ENCODE assay signal across 13 cellular contexts in genomic region chr7:2082357-2083038, GRCh38.
DNase-seq lines count a peak whose midpoint lies in the region; FAIRE-seq and TF ChIP-seq lines count a peak whose summit lies in the region.
"Had no signal": no experiment of that assay in that cellular context is flagged by ENCODE, and none has a peak within 500 bp of the region (broad histone marks: within the 10 kb centered on the region; RNA-seq: fewer than 3 reads in every experiment).

No MANE protein-coding gene starts in this region.

- POLR2A ChIA-PET in GM10248 (lab: Yijun Ruan, JAX), result no interaction called here

- H3K4me2 ChIP-seq in mammary epithelial cell (ENCODE audit: insufficient read depth, low read depth, low read length), result no peak overlapping the region

- BruUV-seq in mammary epithelial cell (replicated peaks; lab: Mats Ljungman, UMichigan), result no TSS peak

- in situ Hi-C loops in mammary epithelial cell (cut with MboI; ENCODE audit: low sequenced_read_pairs in 2 of 2), result no loop called here

- intact Hi-C loops in breast epithelium (cut with DNase I; ENCODE audit: low total_unique reads), result no loop called here
- intact Hi-C loops in mammary epithelial cell (cut with micrococcal nuclease), result no loop called here

- no peak overlapping the region for H2AFZ ChIP-seq in mammary epithelial cell (ENCODE audit: low read depth, low read length)
- H2AFZ ChIP-seq: parathyroid adenoma had no signal

- H3K9me3 ChIP-seq in breast epithelium (no peaks in the 10 kb centered on the region), mammary epithelial cell (replicated peaks; ENCODE audit: insufficient read depth, low read length) (no peaks in the 10 kb centered on the region)

- no peaks in the 10 kb centered on the region for H4K20me1 ChIP-seq in mammary epithelial cell (ENCODE audit: insufficient read depth, low read length)

- no peaks in the 10 kb centered on the region for H3K27me3 ChIP-seq in breast epithelium
- H3K27me3 ChIP-seq in mammary epithelial cell (ENCODE audit: insufficient read depth, low read length), result no peaks in the 10 kb centered on the region

- H3K79me2 ChIP-seq in mammary epithelial cell (ENCODE audit: insufficient read depth, low read length), result no peaks in the 10 kb centered on the region
- H3K79me2 ChIP-seq: parathyroid adenoma had no signal

- TF ChIP-seq POLR2A in breast epithelium (IDR thresholded peaks at IDR 0.05), result no peak

- dilution Hi-C loops in mammary epithelial cell (cut with HindIII; ENCODE audit: low sequenced_read_pairs), result no loop called here

- CTCF ChIA-PET in mammary epithelial cell (lab: Charles Lee; ENCODE audit: low non-redundant PET), result no interaction called here
- CTCF ChIA-PET in GM10248 (lab: Yijun Ruan, JAX), result interaction anchor here (1.3 to 1.4 kb wide), 2 partner anchors 10 to 63 kb away, joined by 3 to 7 read pairs; no protein-coding TSS in a partner anchor

- peak in 1 of 2 donors; percentile 24 for DNase-seq in breast epithelium (ENCODE audit: low spot score in 2 of 2)
- no peak for DNase-seq in mammary epithelial cell
- peak; percentile 86 for DNase-seq in amniotic epithelial cell (ENCODE audit: low read depth)
- DNase-seq in kidney glomerular epithelial cell (lab: John Stamatoyannopoulos, UW), result peak; percentile 69
- DNase-seq in urothelium cell line (ENCODE audit: low spot score), result no peak
- DNase-seq in COLO829 (ENCODE audit: low spot score), result no peak
- DNase-seq in GM10248 (ENCODE audit: extremely low spot score), result no peak
- no peak for DNase-seq in ureter (ENCODE audit: low spot score)
- DNase-seq: activated CD4-positive, alpha-beta T cell treated with anti-CD3 and anti-CD28 coated beads, Interleukin-2, amount 50 U/mL, for 4 hours; activated naive CD4-positive, alpha-beta T cell treated with anti-CD3 and anti-CD28 coated beads, Interleukin-2, amount 50 U/mL, for 16 hours; NCI-H226 had no signal

- no peak overlapping the region for H3K9ac ChIP-seq in mammary epithelial cell (ENCODE audit: insufficient read depth, low read length)
- H3K9ac ChIP-seq: parathyroid adenoma had no signal

- no peaks in the 10 kb centered on the region for H3K36me3 ChIP-seq in breast epithelium
- no peaks in the 10 kb centered on the region for H3K36me3 ChIP-seq in mammary epithelial cell (ENCODE audit: insufficient read depth, low read length)

- TF ChIP-seq CTCF in breast epithelium (IDR thresholded peaks at IDR 0.05) (no peak), mammary epithelial cell (conservative IDR thresholded peaks at IDR 0.05 in 1 of 2, IDR thresholded peaks at IDR 0.05 in 1 of 2; ENCODE audit: extremely low read depth in 1 of 2, insufficient read depth in 1 of 2, low read depth in 1 of 2, low read length in 2 of 2) (no peak), GM10248 (IDR thresholded peaks at IDR 0.05; ENCODE audit: control extremely low read depth, extremely low read depth, low read depth, missing control alignments) (no peak)

- H3K4me1 ChIP-seq in breast epithelium, result no peaks in the 10 kb centered on the region
- H3K4me1 ChIP-seq in mammary epithelial cell (ENCODE audit: insufficient read depth, low read length), result no peaks in the 10 kb centered on the region
- H3K4me1 ChIP-seq: parathyroid adenoma had no signal

- H3K4me3 ChIP-seq in breast epithelium (no peak overlapping the region), mammary epithelial cell (replicated peaks in 1 of 3; ENCODE audit: insufficient read depth in 1 of 3, low read depth in 2 of 3, low read length in 3 of 3) (no peak overlapping the region)

- H3K27ac ChIP-seq in breast epithelium (peak overlapping the region; percentile 32 to 42), mammary epithelial cell (ENCODE audit: insufficient read depth, low read depth, low read length) (no peak overlapping the region)
- H3K27ac ChIP-seq: parathyroid adenoma had no signal

- FAIRE-seq in urothelium cell line (lab: Jason Lieb, UNC), result peak; percentile 74
- FAIRE-seq: keratinocyte had no signal

- 87% methylated on average over 22 of the region's 28 CpGs for WGBS in mammary epithelial cell (ENCODE audit: low coverage, missing lambda C conversion rate)

Comparison
In these comparisons a context has a peak if more than half of its experiments do, and no peak if none do; other contexts are left out.
1. DNase-seq: peak in amniotic epithelial cell (single experiment) and kidney glomerular epithelial cell (single experiment); none in mammary epithelial cell (single experiment), urothelium cell line (single experiment), COLO829 (single experiment), GM10248 (single experiment) and ureter (single experiment).